In genomic region chr19:4065430-4066175, GRCh38 we compare ENCODE assay signal across 8 cellular contexts. TPM values are rescaled to one million over a fixed set of nuclear protein-coding genes. Genes with fewer than 3 reads are reported as not detected.
DNase-seq lines count a peak whose midpoint lies in the region; ATAC-seq and TF ChIP-seq lines count a peak whose summit lies in the region.

No MANE protein-coding gene starts in this region.

- peak overlapping the region; percentile 55 for H3K4me2 ChIP-seq in osteoblast (ENCODE audit: insufficient read depth, low read length)

- DNase-seq in GM04504 (ENCODE audit: low read depth) (peak; percentile 92), HEK293T (ENCODE audit: extremely low spot score) (peak; percentile 99), MV-4-11 (lab: John Stamatoyannopoulos, UW) (peak; percentile 97), SJSA1 (ENCODE audit: low read depth in 1 of 2, low spot score in 2 of 2) (peak; percentile 85 to 97), foreskin melanocyte (peak; percentile 86), osteoblast (ENCODE audit: insufficient read length, low spot score, missing footprints) (peak; percentile 100), thoracic aorta (ENCODE audit: low spot score) (peak; percentile 77)
- DNase-seq in activated naive CD4-positive, alpha-beta T cell treated with Interleukin-2 at 50 U/mL for 16 hours = peak; percentile 96

- peak; percentile 64 for ATAC-seq in thoracic aorta (ENCODE audit: insufficient number of reproducible peaks, low FRiP score, low read depth)

- H3K9me3 ChIP-seq in SJSA1 (replicated peaks) = no peaks in the 10 kb centered on the region
- H3K9me3 ChIP-seq in osteoblast (ENCODE audit: low read depth, low read length) = no peaks in the 10 kb centered on the region
- no peaks in the 10 kb centered on the region for H3K9me3 ChIP-seq in thoracic aorta

- H4K20me1 ChIP-seq in osteoblast (ENCODE audit: insufficient read depth, low read length) = peaks cover 37% of the 10 kb centered on the region

- TF ChIP-seq CTCF in osteoblast (IDR thresholded peaks at IDR 0.05; ENCODE audit: extremely low read depth, low read depth, low read length) (no peak), thoracic aorta (IDR thresholded peaks at IDR 0.05) (peak; percentile 12)

- POLR2A ChIA-PET in HEK293T (lab: Yijun Ruan, JAX) = interaction anchor here (0.5 to 1.0 kb wide), 11 partner anchors 8 to 303 kb away, joined by 3 to 5 read pairs (median 4); partner anchors contain the start of genes EEF2, MRPL54 and PIAS4

- H3K27ac ChIP-seq in SJSA1 = no peak overlapping the region; the same call in 1 of the 2 replicates
- no peak overlapping the region for H3K27ac ChIP-seq in osteoblast (ENCODE audit: low read depth, low read length)
- H3K27ac ChIP-seq in thoracic aorta = no peak overlapping the region

- peak overlapping the region; percentile 89 for H3K4me3 ChIP-seq in SJSA1
- H3K4me3 ChIP-seq in osteoblast (ENCODE audit: insufficient read depth, low read length) = peak overlapping the region; percentile 84
- H3K4me3 ChIP-seq in thoracic aorta = peak overlapping the region; percentile 99

- H3K79me2 ChIP-seq in osteoblast (ENCODE audit: insufficient read depth, low read length) = peaks cover 48% of the 10 kb centered on the region

- no peak overlapping the region for H2AFZ ChIP-seq in osteoblast (ENCODE audit: low read length)

- H3K27me3 ChIP-seq in SJSA1 (replicated peaks) (0 out of 2 replicates have a peak, but pooled peaks cover 4% of the 10 kb centered on the region), osteoblast (ENCODE audit: insufficient read depth, low read length) (no peaks in the 10 kb centered on the region), thoracic aorta (replicated peaks; ENCODE audit: insufficient read depth) (no peaks in the 10 kb centered on the region)

- H3K36me3 ChIP-seq in SJSA1 (peaks cover 42% of the 10 kb centered on the region), osteoblast (ENCODE audit: insufficient read depth, low read length) (peaks cover 15% of the 10 kb centered on the region), thoracic aorta (no peaks in the 10 kb centered on the region)

- CTCF ChIA-PET in HEK293T (lab: Yijun Ruan, JAX) = no interaction called here

- peaks cover 18% of the 10 kb centered on the region for H3K4me1 ChIP-seq in SJSA1 (replicated peaks)
- H3K4me1 ChIP-seq in osteoblast (ENCODE audit: insufficient read depth, low read length) = peaks cover 32% of the 10 kb centered on the region
- peaks cover 31 to 40% of the 10 kb centered on the region in 2 donors for H3K4me1 ChIP-seq in thoracic aorta (ENCODE audit: control insufficient read depth in 1 of 2, low read depth in 2 of 2)

TF ChIP-seq in HEK293T, 16 proteins besides CTCF, POLR2A, EP300 and RAD21:
- TF ChIP-seq PKNOX1 (IDR thresholded peaks at IDR 0.05) (peak; percentile 95), HDGF (IDR thresholded peaks at IDR 0.05; ENCODE audit: borderline replicate concordance) (no peak)
TF ChIP-seq in HEK293T: peak in this region for 1.

RNA-seq across cellular contexts. Expression of gene ZBTB7A, which starts 1.1 kb away (rescaled TPM):
- total RNA-seq in SJSA1 (2014; rRNA removed; shearing (Covaris generic)) = 15.9 and 20.7 TPM in 2 replicates
- 38.6 and 42.7 TPM in 2 replicates for total RNA-seq in osteoblast
- total RNA-seq in thoracic aorta = 10 to 100 TPM; 85.1 to 91.9 TPM

RNA-seq across cellular contexts. Expression of gene PIAS4, which starts 58.1 kb away (rescaled TPM):
- total RNA-seq in SJSA1 (2014; rRNA removed; shearing (Covaris generic)) = 17.3 and 20.7 TPM in 2 replicates
- total RNA-seq in osteoblast (14.7 and 21.4 TPM in 2 replicates), thoracic aorta (10 to 100 TPM; 10.2 to 32.2 TPM)

RNA-seq across cellular contexts. Expression of gene MAP2K2, which starts 58.3 kb away (rescaled TPM):
- total RNA-seq in SJSA1 (2014; rRNA removed; shearing (Covaris generic)) = 182 and 188 TPM in 2 replicates
- 221 and 233 TPM in 2 replicates for total RNA-seq in osteoblast
- 10 to 100 TPM; 51.2 to 71.8 TPM for total RNA-seq in thoracic aorta
